Comparison of ENCODE assay signal across 8 cellular contexts in genomic region chr11:63938481-63939350, GRCh38. TPM values are rescaled to one million over a fixed set of nuclear protein-coding genes. Genes with fewer than 3 reads are reported as not detected.
DNase-seq lines count a peak whose midpoint lies in the region; ATAC-seq and TF ChIP-seq lines count a peak whose summit lies in the region.

Gene NAA40, plus strand, starts transcription at chr11:63939002. Its CDS starts 95 bp downstream, at chr11:63939097.

- no peaks in the 10 kb centered on the region for H3K9me3 ChIP-seq in endocrine pancreas (ENCODE audit: control insufficient read depth, low read length)

- TF ChIP-seq CTCF in Calu3 (IDR thresholded peaks at IDR 0.05; ENCODE audit: unreplicated experiment) (no peak), mesothelial cell of epicardium (IDR thresholded peaks at IDR 0.05; ENCODE audit: unreplicated experiment) (no peak)

- H3K4me3 Mint-ChIP-seq in Calu3 (ENCODE audit: low read depth, unreplicated experiment) (peak within 1 kb of the TSS; percentile 93), mesothelial cell of epicardium (peak within 1 kb of the TSS; percentile 84)

- H3K27ac Mint-ChIP-seq in Calu3 (ENCODE audit: unreplicated experiment), result peak within 1 kb of the TSS; percentile 92
- H3K27ac Mint-ChIP-seq in mesothelial cell of epicardium, result peak within 1 kb of the TSS; percentile 96

- H3K4me1 ChIP-seq in endocrine pancreas (ENCODE audit: control insufficient read depth, insufficient read depth, low read length), result no peaks in the 10 kb centered on the region

- no peaks in the 10 kb centered on the region for H3K36me3 ChIP-seq in endocrine pancreas (ENCODE audit: control insufficient read depth, insufficient read depth, low read length)

- BruUV-seq in Calu3 (replicated peaks; lab: Mats Ljungman, UMichigan), result no TSS peak

- H3K4me1 Mint-ChIP-seq in Calu3 (ENCODE audit: low read depth, unreplicated experiment) (peaks cover 18% of the 10 kb centered on the region), mesothelial cell of epicardium (peaks cover 23% of the 10 kb centered on the region)

- CTCF ChIA-PET in Calu3 (lab: Charles Lee), result interaction anchor here (0.6 kb wide), 1 partner anchor 32 kb away, joined by 8 read pairs; no protein-coding TSS in a partner anchor

- H3K9ac ChIP-seq in endocrine pancreas (ENCODE audit: control insufficient read depth, insufficient read depth, low read length), result peak within 1 kb of the TSS; percentile 60

- H3K9me3 Mint-ChIP-seq in Calu3 (ENCODE audit: low read depth, unreplicated experiment) (no peaks in the 10 kb centered on the region), mesothelial cell of epicardium (no peaks in the 10 kb centered on the region)

- DNase-seq in Calu3 (peak; percentile 98), HUDEP-2 (lab: John Stamatoyannopoulos, UW; ENCODE audit: unreplicated experiment in 76 of 76) (peak in 74 of 76 experiments; percentile 37 to 99 (median 95)), NOMO-1 treated with dmso at 0.1 percent for 144 hours (lab: John Stamatoyannopoulos, UW; ENCODE audit: unreplicated experiment) (peak; percentile 98), mesothelial cell of epicardium (ENCODE audit: low spot score in 2 of 2, unreplicated experiment in 2 of 2) (peak; percentile 93 to 95)
- DNase-seq in activated CD8-positive, alpha-beta memory T cell treated with anti-CD3 and anti-CD28 coated beads for 48 hours (ENCODE audit: low read depth in 2 of 3, low spot score in 2 of 3), result peak; percentile 79 to 91 (median 89)
- peak; percentile 80 to 87 for DNase-seq in stimulated activated CD8-positive, alpha-beta memory T cell treated with anti-CD3 and anti-CD28 coated beads, Interleukin-15, amount 100 ng/mL, for 4 hours (ENCODE audit: low read depth in 2 of 2)

- no peaks in the 10 kb centered on the region for H3K27me3 Mint-ChIP-seq in Calu3 (ENCODE audit: unreplicated experiment)
- H3K27me3 Mint-ChIP-seq in mesothelial cell of epicardium (ENCODE audit: low read depth), result no peaks in the 10 kb centered on the region

- H3K27me3 ChIP-seq in endocrine pancreas (ENCODE audit: control insufficient read depth, insufficient read depth, low read length), result no peaks in the 10 kb centered on the region

- H3K36me3 Mint-ChIP-seq in Calu3 (ENCODE audit: insufficient read depth, unreplicated experiment), result peaks cover 27% of the 10 kb centered on the region
- H3K36me3 Mint-ChIP-seq in mesothelial cell of epicardium, result no peaks in the 10 kb centered on the region

- peak; percentile 92 for ATAC-seq in GM21390 (IDR thresholded peaks at IDR 0.05; ENCODE audit: unreplicated experiment)

- intact Hi-C loops in Calu3 (cut with micrococcal nuclease; ENCODE audit: unreplicated experiment), result no loop called here

- H3K4me3 ChIP-seq in endocrine pancreas (ENCODE audit: control insufficient read depth, insufficient read depth, low read length), result peak within 1 kb of the TSS; percentile 84

RNA-seq across cellular contexts. Expression of gene NAA40, which starts in this region (rescaled TPM):
- total RNA-seq in Calu3 (2022), result 41.3 and 44.9 TPM in 2 replicates
- total RNA-seq in mesothelial cell of epicardium, result 50.7 to 53.7 TPM (median 51.4 TPM) in 3 replicates

Comparison
In these comparisons a context has a peak if more than half of its experiments do, and no peak if none do; other contexts are left out.
1. Peak in every context shown above with its lines: DNase-seq, ATAC-seq and H3K4me3 ChIP-seq.